ENCODE assay signal across 11 cellular contexts in genomic region chr9:94140418-94140780, GRCh38. TPM values are rescaled to one million over a fixed set of nuclear protein-coding genes. Genes with fewer than 3 reads are reported as not detected.
DNase-seq lines count a peak whose midpoint lies in the region; ATAC-seq and TF ChIP-seq lines count a peak whose summit lies in the region.
"Had no signal": no experiment of that assay in that cellular context is flagged by ENCODE, and none has a peak within 500 bp of the region (broad histone marks: within the 10 kb centered on the region; RNA-seq: fewer than 3 reads in every experiment).

No MANE protein-coding gene starts in this region.

- no peak overlapping the region for H3K9ac ChIP-seq in neuronal stem cell (ENCODE audit: low read depth, low read length, poor library complexity)

- no peaks in the 10 kb centered on the region for H3K27me3 ChIP-seq in neuronal stem cell (ENCODE audit: control insufficient read depth in 3 of 3, insufficient read depth in 3 of 3, low read depth in 1 of 3, low read length in 3 of 3)

- no peak overlapping the region for H2BK15ac ChIP-seq in neuronal stem cell (ENCODE audit: low read length)

- TF ChIP-seq CTCF in epithelial cell of esophagus (IDR thresholded peaks at IDR 0.05; ENCODE audit: insufficient read depth, low read depth, low read length, missing control alignments) (no peak), type B pancreatic cell (conservative IDR thresholded peaks at IDR 0.05) (no peak)

- no peaks in the 10 kb centered on the region for H3K4me1 Mint-ChIP-seq in activated naive CD4-positive, alpha-beta T cell treated with anti-CD3 and anti-CD28 coated beads, Interleukin-2, amount 50 U/mL, for 24 hours
- H3K4me1 Mint-ChIP-seq in type B pancreatic cell (ENCODE audit: unreplicated experiment) = peaks cover 21% of the 10 kb centered on the region

- H3K14ac ChIP-seq in neuronal stem cell (ENCODE audit: low read length) = no peak overlapping the region

- no peak overlapping the region for H4K8ac ChIP-seq in neuronal stem cell (ENCODE audit: low read depth, low read length)

- H2BK120ac ChIP-seq in neuronal stem cell (ENCODE audit: low read depth, low read length) = no peak overlapping the region

- H3K23ac ChIP-seq in neuronal stem cell (ENCODE audit: low read depth, low read length, poor library complexity) = no peak overlapping the region

- no peaks in the 10 kb centered on the region for H3K9me3 ChIP-seq in neuronal stem cell (replicated peaks in 1 of 2; ENCODE audit: control insufficient read depth in 2 of 2, insufficient read depth in 1 of 2, low read depth in 1 of 2, low read length in 2 of 2)

- WGBS in neuronal stem cell (ENCODE audit: extremely low coverage in 2 of 2, insufficient read length in 2 of 2, insufficient replicate concordance in 1 of 2), 2 donors = no CpG with 5 or more reads among the region's 4 CpGs

- H3K36me3 Mint-ChIP-seq in activated naive CD4-positive, alpha-beta T cell treated with anti-CD3 and anti-CD28 coated beads, Interleukin-2, amount 50 U/mL, for 24 hours = no peaks in the 10 kb centered on the region
- no peaks in the 10 kb centered on the region for H3K36me3 Mint-ChIP-seq in type B pancreatic cell

- DNase-seq in activated naive CD4-positive, alpha-beta T cell treated with anti-CD3 and anti-CD28 coated beads, Interleukin-2, amount 50 U/mL, for 16 hours = no peak
- DNase-seq in epithelial cell of esophagus (ENCODE audit: low read depth) (peak; percentile 22), neuronal stem cell (ENCODE audit: low spot score) (no peak), type B pancreatic cell (ENCODE audit: extremely low spot score, unreplicated experiment) (no peak), SIG-M5 treated with dmso at 0.1 percent for 504 hours (lab: John Stamatoyannopoulos, UW; ENCODE audit: unreplicated experiment) (no peak), erythroblast (lab: John Stamatoyannopoulos, UW) (no peak)
- DNase-seq: activated T-cell treated with anti-CD3 and anti-CD28 coated beads, Interleukin-2, amount 50 U/mL, for 1 hour had no signal

- H3K4me1 ChIP-seq in neuronal stem cell (ENCODE audit: control insufficient read depth in 2 of 2, insufficient read depth in 1 of 2, low read depth in 1 of 2, low read length in 2 of 2) = peaks cover 12 to 18% of the 10 kb centered on the region in 2 donors

- ATAC-seq in GM21515 (IDR thresholded peaks at IDR 0.05; ENCODE audit: unreplicated experiment) = no peak
- ATAC-seq: GM12878 had no signal

- peak overlapping the region; percentile 10 for H3K27ac Mint-ChIP-seq in activated naive CD4-positive, alpha-beta T cell treated with anti-CD3 and anti-CD28 coated beads, Interleukin-2, amount 50 U/mL, for 24 hours
- peak overlapping the region; percentile 47 for H3K27ac Mint-ChIP-seq in type B pancreatic cell

- H3K4me3 ChIP-seq in epithelial cell of esophagus (ENCODE audit: low read length) (no peak overlapping the region), neuronal stem cell (ENCODE audit: low read length in 2 of 2) (no peak overlapping the region)
- H3K4me3 ChIP-seq: GM12878 had no signal

- H3K36me3 ChIP-seq in neuronal stem cell (replicated peaks in 1 of 2; ENCODE audit: control insufficient read depth in 2 of 2, insufficient read depth in 2 of 2, low read length in 2 of 2) = no peaks in the 10 kb centered on the region

- H3K9me3 Mint-ChIP-seq in activated naive CD4-positive, alpha-beta T cell treated with anti-CD3 and anti-CD28 coated beads, Interleukin-2, amount 50 U/mL, for 24 hours = no peaks in the 10 kb centered on the region
- no peaks in the 10 kb centered on the region for H3K9me3 Mint-ChIP-seq in type B pancreatic cell

- no peak for TF ChIP-seq POLR2A in erythroblast (IDR thresholded peaks at IDR 0.05; ENCODE audit: low read length)

- no peak overlapping the region for H3K4me2 ChIP-seq in neuronal stem cell (ENCODE audit: insufficient read depth, low read length, poor library complexity, severe bottlenecking)

- no peak overlapping the region for H2AK5ac ChIP-seq in neuronal stem cell (ENCODE audit: low read depth, low read length)

- no peak overlapping the region for H4K91ac ChIP-seq in neuronal stem cell (ENCODE audit: low read depth, low read length, poor library complexity)

- H3K79me1 ChIP-seq in neuronal stem cell (ENCODE audit: low read depth, low read length) = no peaks in the 10 kb centered on the region

- H2BK12ac ChIP-seq in neuronal stem cell (ENCODE audit: low read length) = no peak overlapping the region

- no peaks in the 10 kb centered on the region for H3K27me3 Mint-ChIP-seq in activated naive CD4-positive, alpha-beta T cell treated with anti-CD3 and anti-CD28 coated beads, Interleukin-2, amount 50 U/mL, for 24 hours
- no peaks in the 10 kb centered on the region for H3K27me3 Mint-ChIP-seq in type B pancreatic cell

- H2AFZ ChIP-seq in neuronal stem cell (ENCODE audit: low read length) = peak overlapping the region; percentile 54

- no peak overlapping the region for H3K4ac ChIP-seq in neuronal stem cell (ENCODE audit: low read length)

- H2BK5ac ChIP-seq in neuronal stem cell (ENCODE audit: low read length) = no peak overlapping the region

- H3K4me3 Mint-ChIP-seq in activated naive CD4-positive, alpha-beta T cell treated with anti-CD3 and anti-CD28 coated beads, Interleukin-2, amount 50 U/mL, for 24 hours = no peak overlapping the region
- H3K4me3 Mint-ChIP-seq in type B pancreatic cell = no peak overlapping the region

- no peak overlapping the region for H3K27ac ChIP-seq in neuronal stem cell (replicated peaks; ENCODE audit: low read length)
- H3K27ac ChIP-seq: VCaP had no signal

- H3K18ac ChIP-seq in neuronal stem cell (ENCODE audit: low read length) = peak overlapping the region; percentile 55

RNA-seq across cellular contexts. Expression of gene PTPDC1, which starts 56.1 kb away (rescaled TPM):
- 4.8 TPM for polyA plus RNA-seq in neuronal stem cell (2013, experiment 1 of 2)
- 5.3 TPM for polyA plus RNA-seq in neuronal stem cell (2013, experiment 2 of 2)
- total RNA-seq in type B pancreatic cell (ENCODE audit: low replicate concordance) = 6.1 and 7.9 TPM in 2 replicates
